In genomic region chr19:1685046-1685445, GRCh38 we compare ENCODE assay signal across 31 cellular contexts.
"Had no signal": no experiment of that assay in that cellular context is flagged by ENCODE, and none has a peak within 500 bp of the region (broad histone marks: within the 10 kb centered on the region; RNA-seq: fewer than 3 reads in every experiment).

No MANE protein-coding gene starts in this region.

- H3K9me3 Mint-ChIP-seq: activated B cell treated with CpG ODN at 0.5 μM for 24 hours; activated CD4-positive, alpha-beta memory T cell treated with anti-CD3 and anti-CD28 coated beads, Interleukin-2, amount 10 ng/mL, durations not matched to agents 7 days and 5 days; activated CD4-positive, alpha-beta T cell treated with anti-CD3 and anti-CD28 coated beads, Interleukin-2, amount 10 ng/mL, durations not matched to agents 7 days and 5 days; activated naive CD4-positive, alpha-beta T cell treated with anti-CD3 and anti-CD28 coated beads, Interleukin-2, amount 10 ng/mL, durations not matched to agents 7 days and 5 days; activated naive CD4-positive, alpha-beta T cell treated with anti-CD3 and anti-CD28 coated beads, Interleukin-2, amount 50 U/mL, for 72 hours; activated naive CD8-positive, alpha-beta T cell treated with anti-CD3 and anti-CD28 coated beads, Interleukin-2, amount 10 ng/mL, durations not matched to agents 7 days and 5 days; activated T-cell treated with anti-CD3 and anti-CD28 coated beads, Interleukin-2, amount 50 U/mL, for 24 hours; activated T-cell treated with anti-CD3 and anti-CD28 coated beads, Interleukin-2, amount 50 U/mL, for 72 hours; T-helper 2 cell treated with Interferon-gamma antibody and Interleukin-4, amounts not matched to agents 5 μg/mL and 100 μg/mL, for 36 hours had no signal

- H3K36me3 ChIP-seq: ascending aorta, breast epithelium, cardiac muscle cell, colonic mucosa, gastrocnemius medialis, heart left ventricle, WERI-Rb-1 had no signal

- H3K36me3 Mint-ChIP-seq: activated naive CD4-positive, alpha-beta T cell treated with anti-CD3 and anti-CD28 coated beads, Interleukin-2, amount 10 ng/mL, durations not matched to agents 7 days and 5 days; activated naive CD4-positive, alpha-beta T cell treated with anti-CD3 and anti-CD28 coated beads, Interleukin-2, amount 50 U/mL, for 72 hours; activated naive CD8-positive, alpha-beta T cell treated with anti-CD3 and anti-CD28 coated beads, Interleukin-2, amount 10 ng/mL, durations not matched to agents 7 days and 5 days; brain had no signal

- H3K27ac Mint-ChIP-seq: activated B cell treated with CpG ODN at 0.5 μM for 24 hours; activated CD4-positive, alpha-beta memory T cell treated with anti-CD3 and anti-CD28 coated beads, Interleukin-2, amount 10 ng/mL, durations not matched to agents 7 days and 5 days; activated CD4-positive, alpha-beta T cell treated with anti-CD3 and anti-CD28 coated beads, Interleukin-2, amount 10 ng/mL, durations not matched to agents 7 days and 5 days; activated naive CD4-positive, alpha-beta T cell treated with anti-CD3 and anti-CD28 coated beads, Interleukin-2, amount 10 ng/mL, durations not matched to agents 7 days and 5 days; activated naive CD4-positive, alpha-beta T cell treated with anti-CD3 and anti-CD28 coated beads, Interleukin-2, amount 50 U/mL, for 72 hours; activated naive CD8-positive, alpha-beta T cell treated with anti-CD3 and anti-CD28 coated beads, Interleukin-2, amount 10 ng/mL, durations not matched to agents 7 days and 5 days; activated T-cell treated with anti-CD3 and anti-CD28 coated beads, Interleukin-2, amount 50 U/mL, for 24 hours; activated T-cell treated with anti-CD3 and anti-CD28 coated beads, Interleukin-2, amount 50 U/mL, for 72 hours; brain; T-helper 17 cell; T-helper 2 cell treated with Interferon-gamma antibody and Interleukin-4, amounts not matched to agents 5 μg/mL and 100 μg/mL, for 36 hours had no signal

- H3K9me3 ChIP-seq: ascending aorta, breast epithelium, colonic mucosa, gastrocnemius medialis, heart left ventricle had no signal

- DNase-seq: activated B cell treated with CpG ODN at 0.5 μM for 24 hours; activated CD4-positive, alpha-beta memory T cell treated with anti-CD3 and anti-CD28 coated beads, Interleukin-2, amount 10 ng/mL, durations not matched to agents 7 days and 5 days; activated CD4-positive, alpha-beta T cell treated with anti-CD3 and anti-CD28 coated beads, Interleukin-2, amount 10 ng/mL, durations not matched to agents 7 days and 5 days; activated CD4-positive, alpha-beta T cell treated with anti-CD3 and anti-CD28 coated beads, Interleukin-2, amount 50 U/mL, for 4 hours; activated CD8-positive, alpha-beta memory T cell treated with anti-CD3 and anti-CD28 coated beads, Interleukin-2, amount 50 U/mL, for 48 hours; activated gamma-delta T cell; activated naive CD4-positive, alpha-beta T cell; activated naive CD4-positive, alpha-beta T cell treated with anti-CD3 and anti-CD28 coated beads, Interleukin-2, amount 10 ng/mL, durations not matched to agents 7 days and 5 days; activated naive CD8-positive, alpha-beta T cell treated with anti-CD3 and anti-CD28 coated beads, Interleukin-2, amount 10 ng/mL, durations not matched to agents 7 days and 5 days; activated T-cell treated with anti-CD3 and anti-CD28 coated beads for 4 hours; activated T-cell treated with anti-CD3 and anti-CD28 coated beads, Interleukin-2, amount 50 U/mL, for 24 hours; activated T-cell treated with anti-CD3 and anti-CD28 coated beads, Interleukin-2, amount 50 U/mL, for 72 hours; central memory CD4-positive, alpha-beta T cell; cerebellar nuclear complex; colonic mucosa; effector CD8-positive, alpha-beta T cell; foreskin keratinocyte; gastrocnemius medialis; glutamatergic neuron; T-helper 1 cell; T-helper 17 cell; WERI-Rb-1 had no signal

- H3K4me1 Mint-ChIP-seq: activated B cell treated with CpG ODN at 0.5 μM for 24 hours; activated CD4-positive, alpha-beta memory T cell treated with anti-CD3 and anti-CD28 coated beads, Interleukin-2, amount 10 ng/mL, durations not matched to agents 7 days and 5 days; activated CD4-positive, alpha-beta T cell treated with anti-CD3 and anti-CD28 coated beads, Interleukin-2, amount 10 ng/mL, durations not matched to agents 7 days and 5 days; activated naive CD4-positive, alpha-beta T cell treated with anti-CD3 and anti-CD28 coated beads, Interleukin-2, amount 10 ng/mL, durations not matched to agents 7 days and 5 days; activated naive CD8-positive, alpha-beta T cell treated with anti-CD3 and anti-CD28 coated beads, Interleukin-2, amount 10 ng/mL, durations not matched to agents 7 days and 5 days; brain had no signal

- H3K27ac ChIP-seq: ascending aorta, breast epithelium, cardiac muscle cell, colonic mucosa, foreskin keratinocyte, gastrocnemius medialis, heart left ventricle, WERI-Rb-1 had no signal

- ATAC-seq: activated CD4-positive, CD25-positive, alpha-beta regulatory T cell treated with anti-CD3 and anti-CD28 coated beads, Interleukin-2, amount 50 U/mL, for 24 hours; activated naive CD4-positive, alpha-beta T cell treated with anti-CD3 and anti-CD28 coated beads, Interleukin-2, amount 50 U/mL, for 72 hours; activated T-cell treated with anti-CD3 and anti-CD28 coated beads, Interleukin-2, amount 50 U/mL, for 72 hours; esophagus mucosa; foreskin keratinocyte; gastrocnemius medialis; heart left ventricle; T-helper 17 cell had no signal

- H3K4me1 ChIP-seq: ascending aorta, breast epithelium, colonic mucosa, foreskin keratinocyte, gastrocnemius medialis, heart left ventricle had no signal

- H3K4me3 Mint-ChIP-seq: activated B cell treated with CpG ODN at 0.5 μM for 24 hours; activated CD4-positive, alpha-beta memory T cell treated with anti-CD3 and anti-CD28 coated beads, Interleukin-2, amount 10 ng/mL, durations not matched to agents 7 days and 5 days; activated CD4-positive, alpha-beta T cell treated with anti-CD3 and anti-CD28 coated beads, Interleukin-2, amount 10 ng/mL, durations not matched to agents 7 days and 5 days; activated naive CD4-positive, alpha-beta T cell treated with anti-CD3 and anti-CD28 coated beads, Interleukin-2, amount 10 ng/mL, durations not matched to agents 7 days and 5 days; activated naive CD8-positive, alpha-beta T cell treated with anti-CD3 and anti-CD28 coated beads, Interleukin-2, amount 10 ng/mL, durations not matched to agents 7 days and 5 days; activated T-cell treated with anti-CD3 and anti-CD28 coated beads, Interleukin-2, amount 50 U/mL, for 24 hours; activated T-cell treated with anti-CD3 and anti-CD28 coated beads, Interleukin-2, amount 50 U/mL, for 72 hours; brain; T-helper 17 cell; T-helper 2 cell treated with Interferon-gamma antibody and Interleukin-4, amounts not matched to agents 5 μg/mL and 100 μg/mL, for 36 hours had no signal

- H3K4me3 ChIP-seq: ascending aorta, breast epithelium, cardiac muscle cell, colonic mucosa, gastrocnemius medialis, heart left ventricle had no signal
